ENCODE assay signal across 1 cellular context in the genomic region with DNA sequence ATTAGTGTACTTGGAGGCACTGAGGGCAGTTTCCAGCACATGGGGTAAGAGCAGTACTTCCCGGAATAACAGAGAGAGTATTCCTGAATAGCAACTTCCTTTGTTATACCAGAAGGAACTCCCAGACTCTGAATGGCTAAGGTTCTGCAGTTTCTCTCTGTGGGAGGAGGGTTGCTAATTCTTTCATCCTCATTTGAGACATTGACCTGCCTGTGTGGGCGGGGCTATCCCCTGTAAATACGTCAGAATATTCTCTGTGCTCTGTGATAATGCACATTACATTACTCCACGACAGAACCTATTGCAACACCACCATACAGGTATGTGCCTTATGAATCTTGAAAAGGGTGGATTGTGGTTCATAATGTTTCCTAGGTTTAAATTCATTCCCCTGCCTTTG.
TF ChIP-seq lines count a peak whose summit lies in the region.

No MANE protein-coding gene starts in this region.

TF ChIP-seq in H1, 55 proteins besides CTCF, POLR2A, EP300 and RAD21:
- no peak for TF ChIP-seq SAP30 (IDR thresholded peaks at IDR 0.05; ENCODE audit: insufficient read depth, insufficient replicate concordance, low read length)
- no peak for TF ChIP-seq HDAC2 (IDR thresholded peaks at IDR 0.05; ENCODE audit: borderline replicate concordance in 1 of 2, low read depth in 2 of 2, low read length in 2 of 2)
- no peak for TF ChIP-seq KDM1A (IDR thresholded peaks at IDR 0.05; ENCODE audit: borderline replicate concordance, low read length)
